ENCODE assay signal across 29 cellular contexts in the genomic region with DNA sequence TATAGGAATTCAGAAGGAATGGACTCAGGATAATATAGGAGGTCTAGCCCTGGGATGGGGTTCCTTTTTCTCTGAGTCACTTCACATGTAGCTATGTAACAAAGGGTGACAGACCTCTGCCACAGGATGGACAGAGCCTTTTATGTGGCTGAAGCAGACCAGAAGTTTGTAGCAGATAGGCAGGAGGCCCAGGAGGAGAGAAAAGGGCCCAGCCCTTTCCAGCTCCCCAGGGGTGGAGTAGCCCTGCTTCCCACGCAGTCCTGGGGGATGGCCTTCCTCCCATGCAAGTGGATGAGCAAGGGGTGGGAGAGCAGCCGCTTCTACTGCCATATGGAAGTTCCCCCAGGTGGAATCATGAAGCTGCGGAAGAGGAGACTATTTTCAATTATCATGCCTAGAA.
"Had no signal": no experiment of that assay in that cellular context is flagged by ENCODE, and none has a peak within 500 bp of the region (broad histone marks: within the 10 kb centered on the region; RNA-seq: fewer than 3 reads in every experiment).

No MANE protein-coding gene starts in this region.

- H3K36me3 Mint-ChIP-seq: immature natural killer cell; naive B cell; natural killer cell treated with Interleukin-12 subunit alpha and Interleukin-12 subunit beta and Interleukin-15 and Interleukin-18, amount 100 ng/mL, for 72 hours had no signal

- ATAC-seq: left ventricle myocardium superior; lower lobe of right lung; natural killer cell treated with Interleukin-12 subunit alpha and Interleukin-12 subunit beta and Interleukin-15 and Interleukin-18, amount 100 ng/mL, for 72 hours; sciatic nerve; stimulated activated naive CD8-positive, alpha-beta T cell treated with anti-CD3 and anti-CD28 coated beads, Interleukin-15, amount 100 ng/mL, for 72 hours; upper lobe of right lung had no signal

- H3K27ac Mint-ChIP-seq: immature natural killer cell; naive B cell; natural killer cell treated with Interleukin-12 subunit alpha and Interleukin-12 subunit beta and Interleukin-15 and Interleukin-18, amount 100 ng/mL, for 72 hours; progenitor cell of endocrine pancreas had no signal

- H3K9me3 Mint-ChIP-seq: immature natural killer cell; naive B cell; natural killer cell treated with Interleukin-12 subunit alpha and Interleukin-12 subunit beta and Interleukin-15 and Interleukin-18, amount 100 ng/mL, for 72 hours; neural crest cell; stimulated activated naive CD8-positive, alpha-beta T cell treated with anti-CD3 and anti-CD28 coated beads, Interleukin-15, amount 100 ng/mL, for 72 hours had no signal

- H3K9me3 ChIP-seq: esophagus squamous epithelium, lower lobe of right lung, neutrophil, suprapubic skin, transverse colon, upper lobe of right lung, uterus had no signal

- H3K4me3 ChIP-seq: coronary artery, esophagus squamous epithelium, lower lobe of right lung, smooth muscle cell, suprapubic skin, transverse colon, upper lobe of right lung, uterus had no signal

- H3K4me1 Mint-ChIP-seq: immature natural killer cell; naive B cell; stimulated activated naive CD8-positive, alpha-beta T cell treated with anti-CD3 and anti-CD28 coated beads, Interleukin-15, amount 100 ng/mL, for 72 hours had no signal

- H3K27me3 Mint-ChIP-seq: naive B cell; natural killer cell treated with Interleukin-12 subunit alpha and Interleukin-12 subunit beta and Interleukin-15 and Interleukin-18, amount 100 ng/mL, for 72 hours; progenitor cell of endocrine pancreas; stimulated activated naive CD8-positive, alpha-beta T cell treated with anti-CD3 and anti-CD28 coated beads, Interleukin-15, amount 100 ng/mL, for 72 hours had no signal

- H3K4me1 ChIP-seq: esophagus squamous epithelium, parathyroid adenoma, suprapubic skin, uterus had no signal

- H3K27ac ChIP-seq: coronary artery, esophagus squamous epithelium, lower lobe of right lung, neutrophil, parathyroid adenoma, suprapubic skin, transverse colon, upper lobe of right lung, uterus had no signal

- H3K27me3 ChIP-seq: esophagus squamous epithelium, neutrophil, suprapubic skin, transverse colon, upper lobe of right lung, uterus had no signal

- H3K4me3 Mint-ChIP-seq: immature natural killer cell; naive B cell; natural killer cell treated with Interleukin-12 subunit alpha and Interleukin-12 subunit beta and Interleukin-15 and Interleukin-18, amount 100 ng/mL, for 72 hours; neural crest cell; stimulated activated naive CD8-positive, alpha-beta T cell treated with anti-CD3 and anti-CD28 coated beads, Interleukin-15, amount 100 ng/mL, for 72 hours had no signal

- H3K36me3 ChIP-seq: neutrophil, transverse colon, uterus had no signal

- DNase-seq: dermis blood vessel endothelial cell; effector memory CD4-positive, alpha-beta T cell; esophagus squamous epithelium; foreskin melanocyte; hypothalamus; immature natural killer cell; islet precursor cell; kidney glomerular epithelial cell; left ventricle myocardium superior; lower lobe of right lung; naive B cell; stimulated activated CD4-positive, alpha-beta T cell treated with anti-CD3 and anti-CD28 coated beads, Interleukin-12 subunit alpha, Interleukin-12 subunit beta, amount 100 ng/mL, for 4 hours; stimulated activated CD4-positive, alpha-beta T cell treated with anti-CD3 and anti-CD28 coated beads, Interleukin-1b, Interleukin-23, amount 100 ng/mL, for 48 hours; stimulated activated CD4-positive, alpha-beta T cell treated with anti-CD3 and anti-CD28 coated beads, Interleukin-4, amount 100 ng/mL, for 1 hour; stimulated activated CD8-positive, alpha-beta memory T cell treated with anti-CD3 and anti-CD28 coated beads, Interleukin-4, amount 100 ng/mL, for 48 hours; stimulated activated naive CD4-positive, alpha-beta T cell; stimulated activated naive CD8-positive, alpha-beta T cell treated with anti-CD3 and anti-CD28 coated beads, Interleukin-15, amount 100 ng/mL, for 72 hours; transverse colon; upper lobe of right lung; uterus had no signal
